11 cellular contexts compared by ENCODE assay signal in the genomic region with DNA sequence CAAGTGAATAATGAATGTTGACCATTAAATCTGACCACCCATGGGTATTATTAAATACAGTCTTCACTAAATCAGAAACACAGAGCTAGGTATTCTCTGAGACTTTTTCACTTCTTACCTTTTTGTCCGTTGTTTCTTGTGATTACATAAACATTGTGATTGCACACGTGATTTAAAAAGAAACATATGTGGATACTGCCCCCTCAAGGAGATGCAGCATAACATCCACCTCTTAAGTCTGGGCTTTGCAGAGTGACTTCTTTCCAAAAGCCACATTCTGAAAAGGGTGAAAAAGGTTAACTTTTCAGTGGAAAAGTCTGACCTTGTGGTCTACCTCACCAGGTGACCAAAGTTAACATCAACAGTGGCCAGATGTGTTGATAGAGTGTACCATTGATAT.
DNase-seq lines count a peak whose midpoint lies in the region; ATAC-seq and TF ChIP-seq lines count a peak whose summit lies in the region.
"Had no signal": no experiment of that assay in that cellular context is flagged by ENCODE, and none has a peak within 500 bp of the region (broad histone marks: within the 10 kb centered on the region; RNA-seq: fewer than 3 reads in every experiment).

No MANE protein-coding gene starts in this region.

- intact Hi-C loops in transverse colon (cut with DNase I; ENCODE audit: low total_unique reads), result no loop called here

- H3K4me1 ChIP-seq in transverse colon, result no peaks in the 10 kb centered on the region

- H3K27me3 ChIP-seq in transverse colon, result no peaks in the 10 kb centered on the region

- TF ChIP-seq EP300 in transverse colon (IDR thresholded peaks at IDR 0.05; ENCODE audit: low read depth), result no peak

- no peak overlapping the region for H3K27ac ChIP-seq in 22Rv1
- no peak overlapping the region for H3K27ac ChIP-seq in transverse colon

- ATAC-seq in HG02970 (IDR thresholded peaks at IDR 0.05; ENCODE audit: low FRiP score, unreplicated experiment), result no peak

- in situ Hi-C loops in GM13977 (cut with MboI; ENCODE audit: low pct_unique_long_range_greater_than_20kb, low sequenced_read_pairs, unreplicated experiment), result no loop called here
- in situ Hi-C loops in transverse colon (cut with MboI; ENCODE audit: low pct_ligation_motif_present in 1 of 4, low pct_unique_long_range_greater_than_20kb in 1 of 4, low sequenced_read_pairs in 3 of 4), result no loop called here

- DNase-seq in GM13977 (ENCODE audit: low spot score) (no peak), RKO (ENCODE audit: low spot score) (peak; percentile 19), fibroblast of peridontal ligament (ENCODE audit: extremely low read depth) (peak; percentile 70), transverse colon (no peak)
- DNase-seq in activated CD4-positive, alpha-beta T cell treated with anti-CD3 and anti-CD28 coated beads, Interleukin-2, amount 50 U/mL, for 1 hour, result no peak
- no peak for DNase-seq in effector CD8-positive, alpha-beta T cell (lab: John Stamatoyannopoulos, UW)
- DNase-seq: activated CD4-positive, CD25-positive, alpha-beta regulatory T cell treated with anti-CD3 and anti-CD28 coated beads, Interleukin-2, amount 50 U/mL, for 72 hours; caudate nucleus; NCI-H1694 had no signal

- H3K4me3 ChIP-seq in transverse colon, result no peak overlapping the region

- no peaks in the 10 kb centered on the region for H3K36me3 ChIP-seq in transverse colon

- 12 to 18% methylated on average over 2 of the region's 2 CpGs for WGBS in transverse colon (ENCODE audit: low coverage in 1 of 2), 2 donors

- TF ChIP-seq CTCF in 22Rv1 (IDR thresholded peaks at IDR 0.05) (peak; percentile 71), GM13977 (IDR thresholded peaks at IDR 0.05; ENCODE audit: extremely low read depth, insufficient read depth, missing control alignments) (peak; percentile 19), transverse colon (IDR thresholded peaks at IDR 0.05) (peak in 1 of 5 experiments; percentile 9)

- no peaks in the 10 kb centered on the region for H3K9me3 ChIP-seq in transverse colon

- no peak for TF ChIP-seq POLR2A in transverse colon (IDR thresholded peaks at IDR 0.05)

Comparison
In these comparisons a context has a peak if more than half of its experiments do, and no peak if none do; other contexts are left out.
1. DNase-seq: peak in RKO (single experiment) and fibroblast of peridontal ligament (single experiment); none in GM13977 (single experiment), activated CD4-positive, alpha-beta T cell treated with anti-CD3 and anti-CD28 coated beads, Interleukin-2, amount 50 U/mL, for 1 hour (single experiment), transverse colon (single experiment) and effector CD8-positive, alpha-beta T cell (single experiment).